In the genomic region with DNA sequence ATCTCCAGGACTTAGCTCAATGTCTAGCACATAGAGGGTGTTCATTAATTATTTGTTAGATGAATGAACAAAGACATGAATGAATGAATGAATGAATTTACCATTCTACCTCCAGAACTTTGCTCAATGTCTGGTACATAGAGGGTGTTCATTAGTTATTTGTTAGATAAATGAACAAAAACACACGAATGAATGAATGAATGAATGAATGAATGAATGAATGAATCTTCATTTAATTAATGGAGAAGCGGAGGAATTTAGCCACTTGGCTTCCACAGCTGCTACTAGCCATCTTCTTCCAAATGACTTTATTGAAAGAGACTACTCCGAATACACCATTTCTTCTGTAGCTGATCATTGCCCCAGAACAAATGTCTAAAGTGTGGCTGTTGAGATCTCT, we compare ENCODE assay signal across 2 cellular contexts.
TF ChIP-seq lines count a peak whose summit lies in the region.

No MANE protein-coding gene starts in this region.

TF ChIP-seq in IMR-90, 13 proteins besides CTCF, POLR2A, EP300 and RAD21:
- TF ChIP-seq FOS (IDR thresholded peaks at IDR 0.05; ENCODE audit: low read depth, low read length) (no peak), MAFK (IDR thresholded peaks at IDR 0.05; ENCODE audit: low read depth, low read length) (no peak), RFX5 (IDR thresholded peaks at IDR 0.05; ENCODE audit: low read depth, low read length) (no peak), MAZ (IDR thresholded peaks at IDR 0.05; ENCODE audit: borderline replicate concordance, low read depth, low read length) (no peak), RCOR1 (IDR thresholded peaks at IDR 0.05; ENCODE audit: insufficient replicate concordance, low read length) (no peak)
TF ChIP-seq in IMR-90: peak in this region for 0.

TF ChIP-seq in GM12878, 131 proteins besides CTCF, POLR2A, EP300 and RAD21:
- no peak for TF ChIP-seq STAT3 (IDR thresholded peaks at IDR 0.05; ENCODE audit: low read depth, low read length)
- peak; percentile 98 for TF ChIP-seq ZNF24 (IDR thresholded peaks at IDR 0.05)
